ENCODE assay signal across 15 cellular contexts in the genomic region with DNA sequence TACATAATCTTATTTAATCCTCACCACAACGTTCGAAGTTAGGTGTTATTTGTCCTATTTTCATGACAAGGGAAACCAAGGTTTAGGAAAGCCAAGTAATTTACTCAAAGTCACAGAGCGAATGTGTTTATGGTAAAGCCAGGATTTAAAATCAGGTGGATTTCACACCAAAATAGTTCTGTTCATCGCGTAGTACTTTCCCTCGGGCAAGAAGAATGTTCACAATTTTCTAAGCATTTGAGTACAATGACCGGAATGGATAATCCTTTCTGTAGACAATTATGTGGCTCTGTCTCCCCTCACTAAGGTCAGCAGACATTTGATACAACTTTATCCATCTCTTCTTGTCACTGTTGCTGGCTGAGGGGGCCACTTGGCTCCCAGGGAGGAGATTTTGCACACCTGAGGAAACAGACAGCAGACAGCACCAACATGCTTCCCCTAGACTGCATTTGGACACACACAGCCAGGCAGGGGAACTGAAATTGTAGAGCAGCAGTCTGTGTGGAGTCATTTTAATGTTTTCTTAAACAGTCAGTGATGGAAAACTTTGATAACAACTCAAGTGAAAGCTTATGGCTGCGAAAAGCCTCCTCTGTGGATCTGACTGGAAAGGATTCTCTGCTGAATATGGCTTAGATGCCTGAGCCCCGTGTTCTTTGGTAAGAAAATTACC.
A peak's percentile ranks its signal among the peaks of the same experiment; 100 is the strongest.
DNase-seq lines count a peak whose midpoint lies in the region; ATAC-seq, FAIRE-seq and TF ChIP-seq lines count a peak whose summit lies in the region.
"Had no signal": no experiment of that assay in that cellular context is flagged by ENCODE, and none has a peak within 500 bp of the region (broad histone marks: within the 10 kb centered on the region; RNA-seq: fewer than 3 reads in every experiment).

No MANE protein-coding gene starts in this region.

- H3K27me3 ChIP-seq in K562 (ENCODE audit: control insufficient read depth in 2 of 2, insufficient read depth in 2 of 2, low read length in 2 of 2) (no peaks in the 10 kb centered on the region), tibial artery (no peaks in the 10 kb centered on the region)

- H3K9ac ChIP-seq in K562 (ENCODE audit: insufficient read depth in 1 of 2, low read depth in 2 of 2, low read length in 2 of 2): no peak overlapping the region

- in situ Hi-C loops in K562 (cut with MboI): no loop called here

- no peak for TF ChIP-seq RAD21 in K562 (CRISPR knock-in tag; conservative IDR thresholded peaks at IDR 0.05 in 1 of 2, IDR thresholded peaks at IDR 0.05 in 1 of 2)

- H3K4me2 ChIP-seq in K562 (ENCODE audit: insufficient read depth, low read length): peak overlapping the region; percentile 27; the same call in 1 of the 2 replicates

- DNase-seq in OCI-M1 (lab: John Stamatoyannopoulos, UW) (peak; percentile 24), K562 (ENCODE audit: extremely low read depth in 1 of 4, low spot score in 3 of 4) (no peak), left kidney (ENCODE audit: low read depth, low spot score) (peak; percentile 75), tibial artery (no peak), activated gamma-delta T cell (lab: John Stamatoyannopoulos, UW) (no peak), H54 (ENCODE audit: insufficient read length, low spot score) (no peak)
- no peak for DNase-seq in stimulated activated CD4-positive, alpha-beta T cell treated with anti-CD3 and anti-CD28 coated beads, Interleukin-2, amount 100 ng/mL, for 48 hours
- DNase-seq: activated CD8-positive, alpha-beta T cell treated with anti-CD3 and anti-CD28 coated beads for 36 hours; activated naive CD4-positive, alpha-beta T cell treated with Interleukin-2 at 50 U/mL for 16 hours; activated T-cell treated with anti-CD3 and anti-CD28 coated beads, Interleukin-2, amount 50 U/mL, for 1 hour; cortex of kidney; left colon; SIG-M5 had no signal

- H3K27ac ChIP-seq in K562 (ENCODE audit: extremely low read depth, low read depth, low read length) (no peak overlapping the region), tibial artery (peak overlapping the region in 1 of 2 donors; percentile 51)

- no peaks in the 10 kb centered on the region for H3K4me1 ChIP-seq in K562 (replicated peaks in 1 of 2; ENCODE audit: control insufficient read depth in 2 of 2, insufficient read depth in 2 of 2, low read length in 2 of 2)
- no peaks in the 10 kb centered on the region for H3K4me1 ChIP-seq in tibial artery

- no peak for TF ChIP-seq CTCF in K562 (IDR thresholded peaks at IDR 0.05 in 2 of 3, conservative IDR thresholded peaks at IDR 0.05 in 1 of 3; ENCODE audit: insufficient read depth in 2 of 3, low read depth in 1 of 3, low read length in 3 of 3)
- no peak for TF ChIP-seq CTCF in tibial artery (IDR thresholded peaks at IDR 0.05)

- POLR2A ChIA-PET in K562 (lab: Yijun Ruan, JAX): no interaction called here

- H3K9me1 ChIP-seq in K562 (ENCODE audit: control insufficient read depth, insufficient read depth, low read length): no peaks in the 10 kb centered on the region

- intact Hi-C loops in K562 (cut with micrococcal nuclease) (no loop called here), tibial artery (cut with DNase I; ENCODE audit: low total_unique reads) (no loop called here)

- FAIRE-seq in K562 (lab: Jason Lieb, UNC) (no peak), H54 (lab: Jason Lieb, UNC) (no peak)
- FAIRE-seq: frontal cortex, HTR-8/SVneo had no signal

- H3K79me2 ChIP-seq in K562 (ENCODE audit: control insufficient read depth, insufficient read depth, low read length): no peaks in the 10 kb centered on the region

- peak overlapping the region; percentile 40; the same call in 1 of the 2 replicates for H2AFZ ChIP-seq in K562 (ENCODE audit: low read depth, low read length)

- ATAC-seq in K562: no peak
- ATAC-seq: activated CD8-positive, alpha-beta T cell treated with anti-CD3 and anti-CD28 coated beads for 36 hours; left colon had no signal

- WGBS in K562 (ENCODE audit: insufficient coverage, low coverage, missing lambda C conversion rate): 0% methylated on average over 9 of the region's 9 CpGs

- no TSS peak for BruUV-seq in K562 (replicated peaks; lab: Mats Ljungman, UMichigan)

- H3K9me3 ChIP-seq in K562 (replicated peaks; ENCODE audit: control insufficient read depth, insufficient read depth, low read depth, low read length): no peaks in the 10 kb centered on the region
- H3K9me3 ChIP-seq in tibial artery: no peaks in the 10 kb centered on the region

- no peaks in the 10 kb centered on the region for H4K20me1 ChIP-seq in K562 (replicated peaks; ENCODE audit: control insufficient read depth, insufficient read depth, low read length)

- no peak for TF ChIP-seq EP300 in K562 (IDR thresholded peaks at IDR 0.05; ENCODE audit: low read length)

- CTCF ChIA-PET in K562 (lab: Yijun Ruan, JAX; ENCODE audit: low intra/inter-chr PET ratio): no interaction called here

- H3K36me3 ChIP-seq in K562 (ENCODE audit: control insufficient read depth, insufficient read depth, low read length) (no peaks in the 10 kb centered on the region), tibial artery (no peaks in the 10 kb centered on the region)

- H3K4me3 ChIP-seq in K562 (no peak overlapping the region), tibial artery (peak overlapping the region; percentile 16 to 27)

- TF ChIP-seq POLR2A in K562 (conservative IDR thresholded peaks at IDR 0.05): no peak
- TF ChIP-seq POLR2A in H54 (IDR thresholded peaks at IDR 0.05; ENCODE audit: low read depth, low read length): no peak

TF ChIP-seq in K562, 482 proteins besides CTCF, POLR2A, EP300 and RAD21 (continues in another document):
- TF ChIP-seq ZBTB40 (IDR thresholded peaks at IDR 0.05) (no peak), ZBTB40 (CRISPR knock-in tag; IDR thresholded peaks at IDR 0.05) (no peak), EHMT2 (IDR thresholded peaks at IDR 0.05) (no peak), ETV1 (tag; conservative IDR thresholded peaks at IDR 0.05; ENCODE audit: low read depth) (no peak)

Comparison
In these comparisons a context has a peak if more than half of its experiments do, and no peak if none do; other contexts are left out.
1. DNase-seq: peak in OCI-M1 (single experiment) and left kidney (single experiment); none in K562 (0 of 4), tibial artery (0 of 2), stimulated activated CD4-positive, alpha-beta T cell treated with anti-CD3 and anti-CD28 coated beads, Interleukin-2, amount 100 ng/mL, for 48 hours (0 of 2), activated gamma-delta T cell (single experiment) and H54 (single experiment).